Comparison of ENCODE assay signal across 11 cellular contexts in genomic region chr11:7536102-7536501, GRCh38. TPM values are rescaled to one million over a fixed set of nuclear protein-coding genes. Genes with fewer than 3 reads are reported as not detected.
DNase-seq lines count a peak whose midpoint lies in the region; ATAC-seq, FAIRE-seq and TF ChIP-seq lines count a peak whose summit lies in the region.
"Had no signal": no experiment of that assay in that cellular context is flagged by ENCODE, and none has a peak within 500 bp of the region (broad histone marks: within the 10 kb centered on the region; RNA-seq: fewer than 3 reads in every experiment).

No MANE protein-coding gene starts in this region.

- TF ChIP-seq CTCF in AG10803 (conservative IDR thresholded peaks at IDR 0.05; ENCODE audit: low read length) = peak; percentile 5; the same call in 1 of the 2 replicates
- TF ChIP-seq CTCF in VCaP (conservative IDR thresholded peaks at IDR 0.05) = peak; percentile 20; the same call in 1 of the 2 replicates
- peak in 1 of 2 donors; percentile 9 for TF ChIP-seq CTCF in left lung (IDR thresholded peaks at IDR 0.05)
- no peak for TF ChIP-seq CTCF in tibial artery (IDR thresholded peaks at IDR 0.05)
- no peak for TF ChIP-seq CTCF in osteoblast (IDR thresholded peaks at IDR 0.05; ENCODE audit: extremely low read depth, low read depth, low read length)

- ATAC-seq in left lung = peak; percentile 11
- ATAC-seq in GM21423 (IDR thresholded peaks at IDR 0.05; ENCODE audit: unreplicated experiment) = no peak

- H3K36me3 ChIP-seq in left lung = no peaks in the 10 kb centered on the region
- H3K36me3 ChIP-seq in tibial artery = no peaks in the 10 kb centered on the region
- no peaks in the 10 kb centered on the region for H3K36me3 ChIP-seq in osteoblast (ENCODE audit: insufficient read depth, low read length)

- H3K79me2 ChIP-seq in osteoblast (ENCODE audit: insufficient read depth, low read length) = no peaks in the 10 kb centered on the region

- FAIRE-seq in GM12892 (lab: Jason Lieb, UNC) = peak; percentile 40
- FAIRE-seq: astrocyte had no signal

- H3K27ac ChIP-seq in VCaP = no peak overlapping the region
- H3K27ac ChIP-seq in left lung = no peak overlapping the region
- no peak overlapping the region for H3K27ac ChIP-seq in tibial artery
- H3K27ac ChIP-seq in osteoblast (ENCODE audit: low read depth, low read length) = no peak overlapping the region

- H3K4me3 ChIP-seq in AG10803 (ENCODE audit: low read length) (no peak overlapping the region), left lung (no peak overlapping the region), tibial artery (no peak overlapping the region), osteoblast (ENCODE audit: insufficient read depth, low read length) (no peak overlapping the region)

- DNase-seq in AG10803 (ENCODE audit: low read depth) = no peak
- DNase-seq in GM12892 (ENCODE audit: insufficient read length) = no peak
- no peak for DNase-seq in left lung
- DNase-seq in NCI-H748 treated with DMSO at 0.1 percent for 48 hours (lab: John Stamatoyannopoulos, UW) = no peak
- DNase-seq in tibial artery = no peak
- no peak for DNase-seq in osteoblast (ENCODE audit: insufficient read length, low spot score, missing footprints)
- DNase-seq: activated CD4-positive, alpha-beta T cell treated with anti-CD3 and anti-CD28 coated beads, Interleukin-2, amount 10 ng/mL, durations not matched to agents 7 days and 5 days; NK-92 treated with Interleukin-12 subunit alpha and Interleukin-12 subunit beta, amount 100 ng/mL, for 24 hours had no signal

- no peak overlapping the region for H3K4me2 ChIP-seq in osteoblast (ENCODE audit: insufficient read depth, low read length)

- H4K20me1 ChIP-seq in osteoblast (ENCODE audit: insufficient read depth, low read length) = no peaks in the 10 kb centered on the region

- intact Hi-C loops in left lung (cut with DNase I) = no loop called here
- intact Hi-C loops in tibial artery (cut with DNase I; ENCODE audit: low total_unique reads) = no loop called here

- no peaks in the 10 kb centered on the region for H3K4me1 ChIP-seq in left lung
- H3K4me1 ChIP-seq in tibial artery = peaks cover 0 to 13% (median 0%) of the 10 kb centered on the region in 4 donors
- no peaks in the 10 kb centered on the region for H3K4me1 ChIP-seq in osteoblast (ENCODE audit: insufficient read depth, low read length)

- TF ChIP-seq POLR2A in GM12892 (IDR thresholded peaks at IDR 0.05; ENCODE audit: low read depth, low read length) = no peak

- no peak overlapping the region for H2AFZ ChIP-seq in osteoblast (ENCODE audit: low read length)

- H3K9me3 ChIP-seq in left lung (no peaks in the 10 kb centered on the region), tibial artery (no peaks in the 10 kb centered on the region), osteoblast (ENCODE audit: low read depth, low read length) (no peaks in the 10 kb centered on the region)

- H3K27me3 ChIP-seq in left lung = peaks cover 0 to 24% of the 10 kb centered on the region in 2 donors
- H3K27me3 ChIP-seq in tibial artery = no peaks in the 10 kb centered on the region
- H3K27me3 ChIP-seq in osteoblast (ENCODE audit: insufficient read depth, low read length) = peaks cover 6% of the 10 kb centered on the region

RNA-seq across cellular contexts. Expression of gene PPFIBP2, which starts 22.3 kb away (rescaled TPM):
- polyA plus RNA-seq in GM12892 (2012; ENCODE audit: missing spikeins) = 42.0 TPM
- total RNA-seq in left lung (10 to 100 TPM; 18.7 to 20.1 TPM), osteoblast (16.8 and 25.0 TPM in 2 replicates)

RNA-seq across cellular contexts. Expression of gene OLFML1, which starts 50.8 kb away (rescaled TPM):
- polyA plus RNA-seq in GM12892 (2012; ENCODE audit: missing spikeins) = 0.64 TPM
- total RNA-seq in left lung = 10 to 100 TPM; 28.8 to 44.2 TPM
- 20.3 and 33.0 TPM in 2 replicates for total RNA-seq in osteoblast
- total RNA-seq: activated CD4-positive, alpha-beta T cell treated with anti-CD3 and anti-CD28 coated beads, Interleukin-2, amount 10 ng/mL, durations not matched to agents 7 days and 5 days; astrocyte had no signal

Comparison
In these comparisons a context has a peak if more than half of its experiments do, and no peak if none do; other contexts are left out.
1. CTCF ChIP-seq: peak in AG10803 (single experiment) and VCaP (single experiment); none in tibial artery (0 of 2) and osteoblast (single experiment).